8 cellular contexts compared by ENCODE assay signal in the genomic region with DNA sequence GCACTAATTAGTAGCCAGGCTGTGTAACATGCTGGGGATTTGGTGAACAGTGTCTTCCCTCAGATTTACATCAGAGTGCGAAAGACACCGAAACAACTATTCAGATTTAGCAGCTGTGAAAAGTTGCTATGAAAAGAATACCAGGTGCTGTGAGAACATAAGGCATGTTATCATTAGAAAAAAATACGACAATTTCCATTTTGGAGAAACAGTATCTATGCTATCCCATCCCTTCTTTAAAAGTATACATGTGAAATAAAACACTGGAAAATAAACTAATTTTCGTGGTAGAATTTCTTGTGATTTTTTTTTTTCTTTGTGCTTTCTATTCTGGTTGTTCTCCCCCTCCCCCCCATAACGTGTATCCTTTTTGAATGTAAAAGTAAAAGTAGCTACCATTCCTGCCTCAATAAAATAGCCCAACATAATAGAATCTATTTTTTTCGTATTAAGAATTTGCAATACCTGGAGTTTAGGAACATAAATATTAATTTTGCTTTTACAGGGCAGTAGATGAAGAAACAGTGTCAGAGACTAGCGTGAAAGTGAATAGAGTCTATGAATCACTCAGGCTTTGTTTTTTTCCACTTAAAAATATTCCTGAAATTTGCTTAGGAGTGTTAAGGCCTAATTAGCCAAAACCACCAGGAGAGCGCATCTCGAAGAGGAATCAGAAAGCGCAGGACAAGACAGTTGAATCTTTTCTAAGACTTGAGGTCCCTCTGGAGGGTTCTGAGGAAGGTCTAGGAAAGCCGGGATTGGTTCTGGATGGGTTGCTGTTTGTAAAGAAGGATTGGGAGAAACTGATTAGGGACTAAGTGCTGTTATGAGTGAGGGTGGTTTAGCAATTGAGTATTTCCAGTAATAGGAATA. TPM values are rescaled to one million over a fixed set of nuclear protein-coding genes. Genes with fewer than 3 reads are reported as not detected.
A peak's percentile ranks its signal among the peaks of the same experiment; 100 is the strongest.
DNase-seq lines count a peak whose midpoint lies in the region; ATAC-seq and TF ChIP-seq lines count a peak whose summit lies in the region.

No MANE protein-coding gene starts in this region.

- H3K4me2 ChIP-seq in BLaER1 treated with 17β-estradiol and CSF1 and Interleukin-3, amounts not matched to agents 10 nM and 100 nM = peak overlapping the region; percentile 75 to 95 (median 84)

- no peak for TF ChIP-seq POLR2A in spleen (IDR thresholded peaks at IDR 0.05)

- peak overlapping the region; percentile 89 to 97 (median 93) for H3K9ac ChIP-seq in BLaER1 treated with 17β-estradiol and CSF1 and Interleukin-3, amounts not matched to agents 10 nM and 100 nM

- H3K27ac ChIP-seq in BLaER1 treated with 17β-estradiol and CSF1 and Interleukin-3, amounts not matched to agents 10 nM and 100 nM = peak overlapping the region; percentile 84 to 96 (median 92)
- H3K27ac ChIP-seq in spleen = peak overlapping the region; percentile 49 to 96 (median 96)

- peaks cover 51 to 74% (median 63%) of the 10 kb centered on the region in 10 experiments for H3K4me1 ChIP-seq in BLaER1 treated with 17β-estradiol and CSF1 and Interleukin-3, amounts not matched to agents 10 nM and 100 nM
- peaks cover 25 to 92% (median 67%) of the 10 kb centered on the region in 6 donors for H3K4me1 ChIP-seq in spleen

- 38 to 42% (median 41%) methylated on average over 11 of the region's 11 CpGs for whole genome bisulfite sequencing in spleen, 5 donors

- ATAC-seq in GM21825 (IDR thresholded peaks at IDR 0.05; ENCODE audit: unreplicated experiment) (peak; percentile 26), SK-N-SH treated with all-trans-retinoic acid at 6 μM for 48 hours (peak; percentile 4)

- peak overlapping the region; percentile 81 to 96 (median 88) for H3K4me3 ChIP-seq in BLaER1 treated with 17β-estradiol and CSF1 and Interleukin-3, amounts not matched to agents 10 nM and 100 nM
- H3K4me3 ChIP-seq in foreskin fibroblast (ENCODE audit: low read depth in 1 of 2, low read length in 2 of 2) (peak overlapping the region; percentile 95 to 97), spleen (peak overlapping the region; percentile 52 to 94 (median 70))

- no peak for DNase-seq in foreskin fibroblast
- DNase-seq in spleen = no peak
- no peak for DNase-seq in NCI-H526 (lab: John Stamatoyannopoulos, UW)
- no peak for DNase-seq in head of caudate nucleus
- no peak for DNase-seq in HuH-7.5 (ENCODE audit: low spot score)

- no peaks in the 10 kb centered on the region for H3K9me3 ChIP-seq in BLaER1 treated with 17β-estradiol and CSF1 and Interleukin-3, amounts not matched to agents 10 nM and 100 nM (replicated peaks in 1 of 11)
- no peaks in the 10 kb centered on the region for H3K9me3 ChIP-seq in spleen

- intact Hi-C loops in spleen (cut with DNase I; ENCODE audit: low total_unique reads) = no loop called here
- intact Hi-C loops in head of caudate nucleus (cut with DNase I) = no loop called here

- peaks cover 0 to 28% (median 14%) of the 10 kb centered on the region in 11 experiments; a peak in 12 of 22 replicates for H4K20me1 ChIP-seq in BLaER1 treated with 17β-estradiol and CSF1 and Interleukin-3, amounts not matched to agents 10 nM and 100 nM

- TF ChIP-seq CTCF in foreskin fibroblast (IDR thresholded peaks at IDR 0.05; ENCODE audit: low read depth, low read length) (no peak), spleen (IDR thresholded peaks at IDR 0.05 in 8 of 11, conservative IDR thresholded peaks at IDR 0.05 in 3 of 11) (no peak)

- H3K27me3 ChIP-seq in BLaER1 treated with 17β-estradiol and CSF1 and Interleukin-3, amounts not matched to agents 10 nM and 100 nM = no peaks in the 10 kb centered on the region
- no peaks in the 10 kb centered on the region for H3K27me3 ChIP-seq in spleen (replicated peaks in 1 of 7)

- peaks cover 5 to 31% (median 14%) of the 10 kb centered on the region in 11 experiments; a peak in 20 of 22 replicates for H3K36me3 ChIP-seq in BLaER1 treated with 17β-estradiol and CSF1 and Interleukin-3, amounts not matched to agents 10 nM and 100 nM
- H3K36me3 ChIP-seq in spleen = peaks cover 0 to 16% (median 7%) of the 10 kb centered on the region in 6 donors

TF ChIP-seq in SK-N-SH treated with all-trans-retinoic acid at 6 μM for 48 hours, 23 proteins besides CTCF, POLR2A, EP300 and RAD21:
- TF ChIP-seq BACH2 (CRISPR knock-in tag; IDR thresholded peaks at IDR 0.05; ENCODE audit: borderline replicate concordance) (no peak), PPARA (CRISPR knock-in tag; IDR thresholded peaks at IDR 0.05; ENCODE audit: borderline replicate concordance) (no peak), ARNTL (CRISPR knock-in tag; IDR thresholded peaks at IDR 0.05; ENCODE audit: borderline replicate concordance, low read depth) (no peak)
- TF ChIP-seq, protein P1, sequence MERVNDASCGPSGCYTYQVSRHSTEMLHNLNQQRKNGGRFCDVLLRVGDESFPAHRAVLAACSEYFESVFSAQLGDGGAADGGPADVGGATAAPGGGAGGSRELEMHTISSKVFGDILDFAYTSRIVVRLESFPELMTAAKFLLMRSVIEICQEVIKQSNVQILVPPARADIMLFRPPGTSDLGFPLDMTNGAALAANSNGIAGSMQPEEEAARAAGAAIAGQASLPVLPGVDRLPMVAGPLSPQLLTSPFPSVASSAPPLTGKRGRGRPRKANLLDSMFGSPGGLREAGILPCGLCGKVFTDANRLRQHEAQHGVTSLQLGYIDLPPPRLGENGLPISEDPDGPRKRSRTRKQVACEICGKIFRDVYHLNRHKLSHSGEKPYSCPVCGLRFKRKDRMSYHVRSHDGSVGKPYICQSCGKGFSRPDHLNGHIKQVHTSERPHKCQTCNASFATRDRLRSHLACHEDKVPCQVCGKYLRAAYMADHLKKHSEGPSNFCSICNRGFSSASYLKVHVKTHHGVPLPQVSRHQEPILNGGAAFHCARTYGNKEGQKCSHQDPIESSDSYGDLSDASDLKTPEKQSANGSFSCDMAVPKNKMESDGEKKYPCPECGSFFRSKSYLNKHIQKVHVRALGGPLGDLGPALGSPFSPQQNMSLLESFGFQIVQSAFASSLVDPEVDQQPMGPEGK (CRISPR knock-in tag; IDR thresholded peaks at IDR 0.05; ENCODE audit: borderline replicate concordance) = no peak
- TF ChIP-seq, protein P2, sequence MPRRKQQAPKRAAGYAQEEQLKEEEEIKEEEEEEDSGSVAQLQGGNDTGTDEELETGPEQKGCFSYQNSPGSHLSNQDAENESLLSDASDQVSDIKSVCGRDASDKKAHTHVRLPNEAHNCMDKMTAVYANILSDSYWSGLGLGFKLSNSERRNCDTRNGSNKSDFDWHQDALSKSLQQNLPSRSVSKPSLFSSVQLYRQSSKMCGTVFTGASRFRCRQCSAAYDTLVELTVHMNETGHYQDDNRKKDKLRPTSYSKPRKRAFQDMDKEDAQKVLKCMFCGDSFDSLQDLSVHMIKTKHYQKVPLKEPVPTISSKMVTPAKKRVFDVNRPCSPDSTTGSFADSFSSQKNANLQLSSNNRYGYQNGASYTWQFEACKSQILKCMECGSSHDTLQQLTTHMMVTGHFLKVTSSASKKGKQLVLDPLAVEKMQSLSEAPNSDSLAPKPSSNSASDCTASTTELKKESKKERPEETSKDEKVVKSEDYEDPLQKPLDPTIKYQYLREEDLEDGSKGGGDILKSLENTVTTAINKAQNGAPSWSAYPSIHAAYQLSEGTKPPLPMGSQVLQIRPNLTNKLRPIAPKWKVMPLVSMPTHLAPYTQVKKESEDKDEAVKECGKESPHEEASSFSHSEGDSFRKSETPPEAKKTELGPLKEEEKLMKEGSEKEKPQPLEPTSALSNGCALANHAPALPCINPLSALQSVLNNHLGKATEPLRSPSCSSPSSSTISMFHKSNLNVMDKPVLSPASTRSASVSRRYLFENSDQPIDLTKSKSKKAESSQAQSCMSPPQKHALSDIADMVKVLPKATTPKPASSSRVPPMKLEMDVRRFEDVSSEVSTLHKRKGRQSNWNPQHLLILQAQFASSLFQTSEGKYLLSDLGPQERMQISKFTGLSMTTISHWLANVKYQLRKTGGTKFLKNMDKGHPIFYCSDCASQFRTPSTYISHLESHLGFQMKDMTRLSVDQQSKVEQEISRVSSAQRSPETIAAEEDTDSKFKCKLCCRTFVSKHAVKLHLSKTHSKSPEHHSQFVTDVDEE (CRISPR knock-in tag; IDR thresholded peaks at IDR 0.05) = no peak

RNA-seq across cellular contexts. Expression of a gene that starts 0.8 kb away (rescaled TPM):
- total RNA-seq in spleen = 100 to 1,000 TPM in 1 of 7 donors, 10 to 100 TPM in 6; 53.6 to 114 (median 58.1) TPM
- polyA plus RNA-seq in spleen = 10 to 100 TPM; 32.1 to 40.5 (median 36.6) TPM

RNA-seq across cellular contexts. Expression of a gene that starts 2.0 kb away (rescaled TPM):
- total RNA-seq in spleen = 10 to 100 TPM in 5 of 7 donors, 1 to 10 TPM in 2; 7.9 to 42.2 (median 19.2) TPM
- 10 to 100 TPM; 20.0 to 74.2 (median 23.5) TPM for polyA plus RNA-seq in spleen

RNA-seq across cellular contexts. Expression of a gene that starts 19.8 kb away (rescaled TPM):
- 1 to 10 TPM; 1.6 to 5.9 (median 2.9) TPM for total RNA-seq in spleen
- polyA plus RNA-seq in spleen = 1 to 10 TPM; 1.8 to 2.5 (median 2.0) TPM

RNA-seq across cellular contexts. Expression of a gene that starts 49.3 kb away (rescaled TPM):
- under 1 TPM in 4 of 7 donors, not detected in 3; 0.16 to 0.52 (median 0.32) TPM for total RNA-seq in spleen
- polyA plus RNA-seq in spleen = under 1 TPM; 0.24 to 0.36 (median 0.32) TPM
